ENCODE assay signal across 10 cellular contexts in the genomic region with DNA sequence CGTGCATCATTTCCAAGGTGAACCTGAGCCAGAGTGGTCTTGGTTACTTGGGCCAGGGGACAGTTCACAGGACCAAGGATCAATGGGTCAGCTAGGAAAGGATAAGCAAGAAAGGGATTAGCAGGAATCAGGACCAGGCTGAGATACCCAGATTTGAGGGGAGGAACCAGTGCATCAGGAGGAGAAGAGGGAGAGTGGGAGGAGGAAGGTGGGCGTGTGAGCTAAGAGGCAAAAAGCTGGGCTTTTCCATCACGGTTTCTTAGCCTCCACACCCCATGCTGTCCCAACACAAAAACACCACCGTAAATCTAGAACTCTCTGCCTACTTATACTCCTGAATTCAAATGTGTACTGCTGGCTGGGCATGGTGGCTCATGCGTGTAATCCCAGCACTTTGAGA. TPM values are rescaled to one million over a fixed set of nuclear protein-coding genes. Genes with fewer than 3 reads are reported as not detected.
"Had no signal": no experiment of that assay in that cellular context is flagged by ENCODE, and none has a peak within 500 bp of the region (broad histone marks: within the 10 kb centered on the region; RNA-seq: fewer than 3 reads in every experiment).

No MANE protein-coding gene starts in this region.

- H3K4me2 ChIP-seq: KMS-11 had no signal

- H3K27ac Mint-ChIP-seq: IgD-negative memory B cell had no signal

- H3K4me3 ChIP-seq: K562 had no signal

- DNase-seq: IMR-90, KBM-7, KG1 had no signal

- H3K27me3 Mint-ChIP-seq: IgD-negative memory B cell had no signal

- H3K27ac ChIP-seq: HL-60, KMS-11 had no signal

- H3K4me3 Mint-ChIP-seq: IgD-negative memory B cell had no signal

- H3K9ac ChIP-seq: KMS-11 had no signal

- H3K36me3 Mint-ChIP-seq: IgD-negative memory B cell had no signal

- H3K4me1 Mint-ChIP-seq: IgD-negative memory B cell had no signal

- FAIRE-seq: HepG2, HTR-8/SVneo, K562 had no signal

RNA-seq across cellular contexts. Expression of gene EYA4, which starts 27.5 kb away (rescaled TPM):
- total RNA-seq: HepG2, HT-29 had no signal
- polyA plus RNA-seq: HepG2, IgD-negative memory B cell had no signal
